ENCODE assay signal across 8 cellular contexts in the genomic region with DNA sequence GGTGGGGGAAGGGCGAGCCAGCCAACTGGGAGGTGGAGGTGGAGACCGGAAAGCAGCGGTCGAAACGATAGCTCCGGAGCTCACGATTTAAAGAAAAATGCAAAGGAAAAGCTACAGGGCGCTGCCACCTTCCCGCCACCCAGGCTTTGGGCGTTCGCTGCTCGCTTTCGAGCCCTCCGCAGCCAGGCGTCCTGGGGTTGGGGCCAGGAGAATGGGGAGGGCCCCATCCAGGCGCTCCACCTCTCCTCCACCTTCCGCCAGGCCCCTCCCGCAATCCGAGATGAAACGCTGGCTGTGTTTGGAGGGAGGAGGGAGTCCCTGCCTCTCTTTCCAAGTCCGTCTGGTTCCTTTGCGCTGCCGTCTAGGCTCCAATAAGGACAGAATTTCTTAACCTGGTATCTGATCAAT. TPM values are rescaled to one million over a fixed set of nuclear protein-coding genes. Genes with fewer than 3 reads are reported as not detected.
A peak's percentile ranks its signal among the peaks of the same experiment; 100 is the strongest.
DNase-seq lines count a peak whose midpoint lies in the region; ATAC-seq, FAIRE-seq and TF ChIP-seq lines count a peak whose summit lies in the region.

No MANE protein-coding gene starts in this region.

- CTCF ChIA-PET in activated CD4-positive, alpha-beta memory T cell treated with anti-CD3 and anti-CD28 coated beads, Interleukin-2, amount 10 ng/mL, durations not matched to agents 7 days and 5 days (lab: Charles Lee) = interaction anchor here (0.9 to 6.3 kb wide), 22 partner anchors 13 to 551 kb away, joined by 3 to 129 read pairs (median 4); partner anchors contain the start of gene CAT

- DNase-seq in DMS 273 (lab: John Stamatoyannopoulos, UW; ENCODE audit: unreplicated experiment) (peak; percentile 90), NCI-H1694 (lab: John Stamatoyannopoulos, UW) (peak; percentile 40), glomerular visceral epithelial cell (ENCODE audit: extremely low spot score) (peak; percentile 80), omental fat pad (ENCODE audit: low spot score) (no peak), urothelium cell line (ENCODE audit: low spot score) (no peak)
- DNase-seq in activated CD4-positive, alpha-beta memory T cell treated with anti-CD3 and anti-CD28 coated beads, Interleukin-2, amount 10 ng/mL, durations not matched to agents 7 days and 5 days = no peak
- DNase-seq in NK-92 treated with Interleukin-12 subunit alpha and Interleukin-12 subunit beta, amount 100 ng/mL, for 24 hours (lab: John Stamatoyannopoulos, UW) = no peak

- POLR2A ChIA-PET in activated CD4-positive, alpha-beta memory T cell treated with anti-CD3 and anti-CD28 coated beads, Interleukin-2, amount 10 ng/mL, durations not matched to agents 7 days and 5 days (lab: Charles Lee) = interaction anchor here (0.9 to 4.3 kb wide), 18 partner anchors 20 to 304 kb away, joined by 3 to 33 read pairs (median 6); partner anchors contain the start of genes CAT and NAT10

- no peaks in the 10 kb centered on the region for H3K9me3 Mint-ChIP-seq in activated CD4-positive, alpha-beta memory T cell treated with anti-CD3 and anti-CD28 coated beads, Interleukin-2, amount 10 ng/mL, durations not matched to agents 7 days and 5 days

- no peak for FAIRE-seq in urothelium cell line (lab: Jason Lieb, UNC)

- H3K4me3 Mint-ChIP-seq in activated CD4-positive, alpha-beta memory T cell treated with anti-CD3 and anti-CD28 coated beads, Interleukin-2, amount 10 ng/mL, durations not matched to agents 7 days and 5 days = peak overlapping the region; percentile 74

- no peaks in the 10 kb centered on the region for H3K36me3 Mint-ChIP-seq in activated CD4-positive, alpha-beta memory T cell treated with anti-CD3 and anti-CD28 coated beads, Interleukin-2, amount 10 ng/mL, durations not matched to agents 7 days and 5 days (ENCODE audit: low read depth)

- H3K4me1 Mint-ChIP-seq in activated CD4-positive, alpha-beta memory T cell treated with anti-CD3 and anti-CD28 coated beads, Interleukin-2, amount 10 ng/mL, durations not matched to agents 7 days and 5 days = peaks cover 27% of the 10 kb centered on the region

- TF ChIP-seq CTCF in omental fat pad (IDR thresholded peaks at IDR 0.05) = no peak

- H3K27me3 Mint-ChIP-seq in activated CD4-positive, alpha-beta memory T cell treated with anti-CD3 and anti-CD28 coated beads, Interleukin-2, amount 10 ng/mL, durations not matched to agents 7 days and 5 days = peaks cover 48% of the 10 kb centered on the region

- ATAC-seq in GM21717 (IDR thresholded peaks at IDR 0.05; ENCODE audit: unreplicated experiment) (peak; percentile 17), omental fat pad (ENCODE audit: low FRiP score) (peak; percentile 53)

- peak overlapping the region; percentile 74 for H3K27ac Mint-ChIP-seq in activated CD4-positive, alpha-beta memory T cell treated with anti-CD3 and anti-CD28 coated beads, Interleukin-2, amount 10 ng/mL, durations not matched to agents 7 days and 5 days

RNA-seq across cellular contexts. Expression of gene ABTB2, which starts 0.5 kb away (rescaled TPM):
- 1 to 10 TPM; 2.3 to 2.7 TPM for total RNA-seq in activated CD4-positive, alpha-beta memory T cell treated with anti-CD3 and anti-CD28 coated beads, Interleukin-2, amount 10 ng/mL, durations not matched to agents 7 days and 5 days
- total RNA-seq in omental fat pad = 1 to 10 TPM; 3.4 to 6.2 (median 4.2) TPM

Comparison
In these comparisons a context has a peak if more than half of its experiments do, and no peak if none do; other contexts are left out.
1. DNase-seq: peak in DMS 273 (single experiment), NCI-H1694 (single experiment) and glomerular visceral epithelial cell (single experiment); none in activated CD4-positive, alpha-beta memory T cell treated with anti-CD3 and anti-CD28 coated beads, Interleukin-2, amount 10 ng/mL, durations not matched to agents 7 days and 5 days (single experiment), omental fat pad (single experiment), NK-92 treated with Interleukin-12 subunit alpha and Interleukin-12 subunit beta, amount 100 ng/mL, for 24 hours (single experiment) and urothelium cell line (single experiment).